Comparison of ENCODE assay signal across 28 cellular contexts in the genomic region with DNA sequence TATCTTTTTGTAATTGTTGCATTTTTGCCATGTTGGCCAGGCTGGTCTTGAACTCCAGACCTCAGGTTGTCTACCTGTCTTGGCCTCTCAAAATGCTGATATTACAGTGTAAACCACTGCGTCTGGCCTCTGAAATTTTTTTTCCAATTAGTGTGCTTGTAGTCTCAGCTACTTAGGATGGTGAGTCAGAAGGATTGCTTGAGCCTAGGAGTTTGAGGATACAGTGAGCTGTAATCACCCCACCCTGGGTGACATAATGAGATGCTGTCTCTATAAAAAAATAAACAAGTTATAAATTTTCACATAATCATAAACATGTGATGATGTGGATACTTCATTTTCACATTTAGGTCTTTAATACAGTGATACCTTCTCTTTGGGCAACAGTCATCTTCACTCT.
"Had no signal": no experiment of that assay in that cellular context is flagged by ENCODE, and none has a peak within 500 bp of the region (broad histone marks: within the 10 kb centered on the region; RNA-seq: fewer than 3 reads in every experiment).

No MANE protein-coding gene starts in this region.

- H3K36me3 ChIP-seq: brain microvascular endothelial cell had no signal

- H3K27ac ChIP-seq: brain microvascular endothelial cell, SK-N-MC had no signal

- H3K27ac Mint-ChIP-seq: activated CD4-positive, alpha-beta memory T cell treated with anti-CD3 and anti-CD28 coated beads for 36 hours; activated CD4-positive, alpha-beta T cell treated with anti-CD3 and anti-CD28 coated beads, Interleukin-2, amount 10 ng/mL, durations not matched to agents 7 days and 5 days; activated naive CD4-positive, alpha-beta T cell treated with anti-CD3 and anti-CD28 coated beads for 36 hours; activated naive CD8-positive, alpha-beta T cell; activated T-helper 17 cell treated with anti-CD3 and anti-CD28 coated beads, Interleukin-2, amount 50 U/mL, for 72 hours; T-cell had no signal

- ATAC-seq: activated T-helper 17 cell treated with anti-CD3 and anti-CD28 coated beads, Interleukin-2, amount 50 U/mL, for 72 hours; Panc1; Right ventricle myocardium inferior; T-cell had no signal

- H3K27me3 Mint-ChIP-seq: activated CD4-positive, alpha-beta memory T cell treated with anti-CD3 and anti-CD28 coated beads for 36 hours; activated CD4-positive, alpha-beta T cell treated with anti-CD3 and anti-CD28 coated beads, Interleukin-2, amount 10 ng/mL, durations not matched to agents 7 days and 5 days; activated naive CD8-positive, alpha-beta T cell; activated T-helper 17 cell treated with anti-CD3 and anti-CD28 coated beads, Interleukin-2, amount 50 U/mL, for 72 hours; T-cell had no signal

- H3K4me3 ChIP-seq: SK-N-MC had no signal

- FAIRE-seq: TTC549 had no signal

- H3K27me3 ChIP-seq: brain microvascular endothelial cell had no signal

- H3K4me1 Mint-ChIP-seq: activated CD4-positive, alpha-beta T cell treated with anti-CD3 and anti-CD28 coated beads, Interleukin-2, amount 10 ng/mL, durations not matched to agents 7 days and 5 days; activated T-helper 17 cell treated with anti-CD3 and anti-CD28 coated beads, Interleukin-2, amount 50 U/mL, for 72 hours; T-cell had no signal

- DNase-seq: activated CD4-positive, alpha-beta memory T cell treated with anti-CD3 and anti-CD28 coated beads for 36 hours; activated CD4-positive, alpha-beta T cell treated with anti-CD3 and anti-CD28 coated beads, Interleukin-2, amount 10 ng/mL, durations not matched to agents 7 days and 5 days; activated CD4-positive, CD25-positive, alpha-beta regulatory T cell; activated CD8-positive, alpha-beta memory T cell treated with anti-CD3 and anti-CD28 coated beads for 24 hours; activated gamma-delta T cell; activated naive CD4-positive, alpha-beta T cell treated with anti-CD3 and anti-CD28 coated beads for 36 hours; activated T-cell treated with anti-CD3 and anti-CD28 coated beads, Interleukin-2, amount 50 U/mL, for 48 hours; brain microvascular endothelial cell; caudate nucleus; MM.1S; NCI-H1105; NCI-H1436 treated with DMSO at 0.1 percent for 48 hours; NCI-H187; NCI-H2081; NCI-H510A treated with DMSO at 0.1 percent for 48 hours; NCI-H69; NK-92 treated with Interleukin-12 subunit alpha and Interleukin-12 subunit beta, amount 100 ng/mL, for 24 hours; OCI-M1; RPMI8226; T-cell; T-helper 2 cell; T1000 had no signal

- H3K36me3 Mint-ChIP-seq: activated naive CD8-positive, alpha-beta T cell; T-cell had no signal

- H3K4me3 Mint-ChIP-seq: activated CD4-positive, alpha-beta memory T cell treated with anti-CD3 and anti-CD28 coated beads for 36 hours; activated CD4-positive, alpha-beta T cell treated with anti-CD3 and anti-CD28 coated beads, Interleukin-2, amount 10 ng/mL, durations not matched to agents 7 days and 5 days; activated naive CD4-positive, alpha-beta T cell treated with anti-CD3 and anti-CD28 coated beads for 36 hours; activated naive CD8-positive, alpha-beta T cell; activated T-helper 17 cell treated with anti-CD3 and anti-CD28 coated beads, Interleukin-2, amount 50 U/mL, for 72 hours; T-cell had no signal

- H3K9me3 Mint-ChIP-seq: activated CD4-positive, alpha-beta T cell treated with anti-CD3 and anti-CD28 coated beads, Interleukin-2, amount 10 ng/mL, durations not matched to agents 7 days and 5 days; activated naive CD4-positive, alpha-beta T cell treated with anti-CD3 and anti-CD28 coated beads for 36 hours; activated T-helper 17 cell treated with anti-CD3 and anti-CD28 coated beads, Interleukin-2, amount 50 U/mL, for 72 hours; T-cell had no signal
